Comparison of ENCODE assay signal across 10 cellular contexts in the genomic region with DNA sequence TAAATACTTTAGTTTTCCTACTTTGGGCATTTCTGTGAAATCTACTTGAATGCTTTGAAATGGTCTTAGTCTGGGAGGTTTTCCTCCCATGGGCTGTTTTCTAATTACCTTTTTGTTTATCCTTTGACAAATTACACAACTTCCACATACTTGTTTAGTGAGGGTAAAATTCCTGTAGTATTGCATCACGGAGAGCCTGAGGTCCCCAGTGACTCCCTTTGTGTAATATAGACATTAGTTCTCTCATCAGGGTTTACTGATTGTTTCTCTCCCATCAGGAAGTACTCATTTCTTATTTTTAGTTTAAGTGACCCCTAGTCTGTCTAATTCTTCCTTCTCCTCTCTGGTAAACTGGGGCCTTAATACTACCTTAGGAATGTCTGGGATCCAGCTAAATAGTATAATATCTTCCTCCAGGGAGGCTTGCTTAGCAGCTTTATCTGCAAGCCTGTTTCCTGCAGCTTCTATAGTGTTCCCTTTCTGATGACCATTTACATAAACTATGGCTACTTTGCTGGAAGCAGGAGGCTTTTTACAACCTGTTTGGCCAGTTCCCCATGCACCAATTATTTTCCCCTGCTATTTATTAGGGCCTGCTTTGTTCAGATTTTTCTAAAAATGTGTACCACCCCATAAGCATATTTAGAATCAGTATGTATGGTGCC.
A peak's percentile ranks its signal among the peaks of the same experiment; 100 is the strongest.
DNase-seq lines count a peak whose midpoint lies in the region; ATAC-seq and TF ChIP-seq lines count a peak whose summit lies in the region.
"Had no signal": no experiment of that assay in that cellular context is flagged by ENCODE, and none has a peak within 500 bp of the region (broad histone marks: within the 10 kb centered on the region; RNA-seq: fewer than 3 reads in every experiment).

No MANE protein-coding gene starts in this region.

- no peak overlapping the region for H3K4me3 ChIP-seq in epithelial cell of esophagus (ENCODE audit: low read length)
- H3K4me3 ChIP-seq in osteoblast (ENCODE audit: insufficient read depth, low read length), result no peak overlapping the region
- H3K4me3 ChIP-seq in body of pancreas, result no peak overlapping the region
- H3K4me3 ChIP-seq: lung had no signal

- peaks cover 48% of the 10 kb centered on the region for H3K4me1 Mint-ChIP-seq in activated T-helper 1 cell treated with anti-CD3 and anti-CD28 coated beads, Interleukin-12 subunit alpha, Interleukin-12 subunit beta, Interleukin-2, Interleukin-4 antibody, amounts not matched to agents 30 ng/mL and 10 ng/mL and 1 ng/mL, durations not matched to agents 14 hours and 24 hours and 36 hours (ENCODE audit: low read depth)

- H3K27me3 ChIP-seq in osteoblast (ENCODE audit: insufficient read depth, low read length) (no peaks in the 10 kb centered on the region), body of pancreas (no peaks in the 10 kb centered on the region)

- H3K4me3 Mint-ChIP-seq in activated T-helper 1 cell treated with anti-CD3 and anti-CD28 coated beads, Interleukin-12 subunit alpha, Interleukin-12 subunit beta, Interleukin-2, Interleukin-4 antibody, amounts not matched to agents 30 ng/mL and 10 ng/mL and 1 ng/mL, durations not matched to agents 14 hours and 24 hours and 36 hours, result no peak overlapping the region

- no peak for TF ChIP-seq POLR2A in body of pancreas (IDR thresholded peaks at IDR 0.05)

- intact Hi-C loops in activated T-helper 1 cell treated with anti-CD3 and anti-CD28 coated beads, Interleukin-12 subunit alpha, Interleukin-12 subunit beta, Interleukin-2, Interleukin-4 antibody, amounts not matched to agents 30 ng/mL and 10 ng/mL and 1 ng/mL, durations not matched to agents 14 hours and 24 hours and 36 hours (cut with micrococcal nuclease), result no loop called here
- intact Hi-C loops in body of pancreas (cut with DNase I), result no loop called here

- TF ChIP-seq CTCF in epithelial cell of esophagus (IDR thresholded peaks at IDR 0.05; ENCODE audit: insufficient read depth, low read depth, low read length, missing control alignments) (no peak), osteoblast (IDR thresholded peaks at IDR 0.05; ENCODE audit: extremely low read depth, low read depth, low read length) (no peak), body of pancreas (IDR thresholded peaks at IDR 0.05) (no peak)

- H3K36me3 ChIP-seq in osteoblast (ENCODE audit: insufficient read depth, low read length) (no peaks in the 10 kb centered on the region), body of pancreas (replicated peaks in 1 of 2; ENCODE audit: insufficient read depth in 1 of 2, low read depth in 2 of 2) (no peaks in the 10 kb centered on the region)

- no peak overlapping the region for H3K27ac Mint-ChIP-seq in activated T-helper 1 cell treated with anti-CD3 and anti-CD28 coated beads, Interleukin-12 subunit alpha, Interleukin-12 subunit beta, Interleukin-2, Interleukin-4 antibody, amounts not matched to agents 30 ng/mL and 10 ng/mL and 1 ng/mL, durations not matched to agents 14 hours and 24 hours and 36 hours

- peaks cover 23% of the 10 kb centered on the region for H3K36me3 Mint-ChIP-seq in activated T-helper 1 cell treated with anti-CD3 and anti-CD28 coated beads, Interleukin-12 subunit alpha, Interleukin-12 subunit beta, Interleukin-2, Interleukin-4 antibody, amounts not matched to agents 30 ng/mL and 10 ng/mL and 1 ng/mL, durations not matched to agents 14 hours and 24 hours and 36 hours (ENCODE audit: low read depth)

- H3K9me3 Mint-ChIP-seq in activated T-helper 1 cell treated with anti-CD3 and anti-CD28 coated beads, Interleukin-12 subunit alpha, Interleukin-12 subunit beta, Interleukin-2, Interleukin-4 antibody, amounts not matched to agents 30 ng/mL and 10 ng/mL and 1 ng/mL, durations not matched to agents 14 hours and 24 hours and 36 hours, result peaks cover 41% of the 10 kb centered on the region

- H4K20me1 ChIP-seq in osteoblast (ENCODE audit: insufficient read depth, low read length), result no peaks in the 10 kb centered on the region

- H3K4me2 ChIP-seq in osteoblast (ENCODE audit: insufficient read depth, low read length), result peak overlapping the region; percentile 38

- H3K4me1 ChIP-seq in osteoblast (ENCODE audit: insufficient read depth, low read length), result peaks cover 29% of the 10 kb centered on the region
- H3K4me1 ChIP-seq in body of pancreas, result no peaks in the 10 kb centered on the region

- H3K79me2 ChIP-seq in osteoblast (ENCODE audit: insufficient read depth, low read length), result no peaks in the 10 kb centered on the region

- no peaks in the 10 kb centered on the region for H3K9me3 ChIP-seq in osteoblast (ENCODE audit: low read depth, low read length)
- H3K9me3 ChIP-seq in body of pancreas, result no peaks in the 10 kb centered on the region

- DNase-seq in CD1c-positive myeloid dendritic cell (ENCODE audit: extremely low spot score), result peak; percentile 52
- DNase-seq in M059J (ENCODE audit: low read depth), result peak; percentile 95
- peak; percentile 91 for DNase-seq in epithelial cell of esophagus (ENCODE audit: low read depth)
- no peak for DNase-seq in osteoblast (ENCODE audit: insufficient read length, low spot score, missing footprints)
- no peak for DNase-seq in activated T-helper 1 cell treated with anti-CD3 and anti-CD28 coated beads, Interleukin-12 subunit alpha, Interleukin-12 subunit beta, Interleukin-2, Interleukin-4 antibody, amounts not matched to agents 30 ng/mL and 10 ng/mL and 1 ng/mL, durations not matched to agents 14 hours and 24 hours and 36 hours (ENCODE audit: low spot score)
- DNase-seq in DMS79 treated with DMSO at 0.1 percent for 48 hours (lab: John Stamatoyannopoulos, UW), result no peak
- no peak for DNase-seq in body of pancreas
- DNase-seq in substantia nigra (lab: John Stamatoyannopoulos, UW), result no peak
- DNase-seq: NCI-H1436 treated with DMSO at 0.1 percent for 48 hours had no signal

- H2AFZ ChIP-seq in osteoblast (ENCODE audit: low read length), result no peak overlapping the region

- peaks cover 2% of the 10 kb centered on the region for H3K27me3 Mint-ChIP-seq in activated T-helper 1 cell treated with anti-CD3 and anti-CD28 coated beads, Interleukin-12 subunit alpha, Interleukin-12 subunit beta, Interleukin-2, Interleukin-4 antibody, amounts not matched to agents 30 ng/mL and 10 ng/mL and 1 ng/mL, durations not matched to agents 14 hours and 24 hours and 36 hours (ENCODE audit: insufficient read depth)

- 26 to 31% methylated on average over 1 of the region's 1 CpG for WGBS in body of pancreas, 2 donors

- no peak for ATAC-seq in body of pancreas

- H3K27ac ChIP-seq in osteoblast (ENCODE audit: low read depth, low read length), result peak overlapping the region; percentile 65
- no peak overlapping the region for H3K27ac ChIP-seq in body of pancreas
- no peak overlapping the region for H3K27ac ChIP-seq in substantia nigra (ENCODE audit: low read depth, low read length, poor library complexity, severe bottlenecking)

Comparison
In these comparisons a context has a peak if more than half of its experiments do, and no peak if none do; other contexts are left out.
1. DNase-seq: peak in CD1c-positive myeloid dendritic cell (single experiment), M059J (single experiment) and epithelial cell of esophagus (single experiment); none in osteoblast (single experiment), activated T-helper 1 cell treated with anti-CD3 and anti-CD28 coated beads, Interleukin-12 subunit alpha, Interleukin-12 subunit beta, Interleukin-2, Interleukin-4 antibody, amounts not matched to agents 30 ng/mL and 10 ng/mL and 1 ng/mL, durations not matched to agents 14 hours and 24 hours and 36 hours (single experiment), DMS79 treated with DMSO at 0.1 percent for 48 hours (single experiment), body of pancreas (0 of 4) and substantia nigra (0 of 49).